11 cellular contexts compared by ENCODE assay signal in the genomic region with DNA sequence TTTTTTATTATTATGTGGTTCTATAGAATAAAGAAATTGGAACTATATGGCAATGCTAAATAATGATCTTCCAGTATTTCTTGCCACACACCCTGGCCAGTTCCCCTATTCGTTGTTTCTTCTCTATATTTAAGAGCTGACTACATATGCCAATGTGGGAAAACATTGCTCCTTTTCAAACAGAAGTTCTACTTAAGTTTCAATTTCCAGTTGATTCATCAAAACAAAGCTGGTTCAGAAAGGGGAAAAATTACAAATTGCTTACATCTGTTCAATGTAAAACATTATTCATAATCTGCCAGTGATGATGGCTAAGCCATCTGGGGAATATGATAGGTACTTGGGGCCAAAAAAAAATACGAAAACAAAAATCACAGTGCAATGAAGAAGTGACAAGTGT.
DNase-seq lines count a peak whose midpoint lies in the region; ATAC-seq, FAIRE-seq and TF ChIP-seq lines count a peak whose summit lies in the region.
"Had no signal": no experiment of that assay in that cellular context is flagged by ENCODE, and none has a peak within 500 bp of the region (broad histone marks: within the 10 kb centered on the region; RNA-seq: fewer than 3 reads in every experiment).

No MANE protein-coding gene starts in this region.

- H3K18ac ChIP-seq in mesendoderm (ENCODE audit: low read length), result no peak overlapping the region

- no peak for DNase-seq in D721Med (ENCODE audit: insufficient read length, low spot score)
- DNase-seq in Karpas-422, result peak; percentile 59
- peak; percentile 57 for DNase-seq in fibroblast of gingiva (ENCODE audit: low read depth)
- DNase-seq in mesendoderm, result no peak
- no peak for DNase-seq in NCI-H345 treated with DMSO at 0.1 percent for 48 hours (lab: John Stamatoyannopoulos, UW; ENCODE audit: unreplicated experiment)
- DNase-seq in NCI-H187 treated with DMSO at 0.1 percent for 48 hours (lab: John Stamatoyannopoulos, UW), result no peak
- DNase-seq: NCI-H2029, retina, T1000 had no signal

- H2BK15ac ChIP-seq in mesendoderm (replicated peaks; ENCODE audit: low read depth), result no peak overlapping the region

- no peaks in the 10 kb centered on the region for H3K9me2 ChIP-seq in Karpas-422 (replicated peaks; ENCODE audit: insufficient read depth, low read length)

- H3K79me1 ChIP-seq in mesendoderm (ENCODE audit: low read length), result no peaks in the 10 kb centered on the region

- no peak overlapping the region for H2BK5ac ChIP-seq in mesendoderm (ENCODE audit: low read length)

- peak overlapping the region; percentile 94 for H3K27ac ChIP-seq in Karpas-422 (ENCODE audit: low read length)
- no peak overlapping the region for H3K27ac ChIP-seq in mesendoderm (ENCODE audit: low read depth, low read length)

- H3K9me3 ChIP-seq in Karpas-422 (ENCODE audit: low read length), result no peaks in the 10 kb centered on the region

- H2AK5ac ChIP-seq in mesendoderm (ENCODE audit: low read length), result no peak overlapping the region

- H3K9ac ChIP-seq in Karpas-422 (ENCODE audit: low read length), result peak overlapping the region; percentile 53
- no peak overlapping the region for H3K9ac ChIP-seq in mesendoderm (ENCODE audit: low read length)

- H3K36me3 ChIP-seq in Karpas-422 (ENCODE audit: insufficient read depth, low read length), result no peaks in the 10 kb centered on the region
- H3K36me3 ChIP-seq in mesendoderm (ENCODE audit: control insufficient read depth, insufficient read depth, low read length), result no peaks in the 10 kb centered on the region

- H3K4me1 ChIP-seq in Karpas-422 (ENCODE audit: low read length) (peaks cover 51% of the 10 kb centered on the region), mesendoderm (ENCODE audit: control insufficient read depth, low read depth, low read length) (peaks cover 2% of the 10 kb centered on the region)

- H2AFZ ChIP-seq in Karpas-422 (ENCODE audit: low read length), result peak overlapping the region; percentile 81

- H3K4ac ChIP-seq in mesendoderm (ENCODE audit: low read depth, low read length), result no peak overlapping the region

- no peak overlapping the region for H3K23ac ChIP-seq in mesendoderm (ENCODE audit: low read length)

- H3K27me3 ChIP-seq in Karpas-422 (ENCODE audit: low read length) (no peaks in the 10 kb centered on the region), mesendoderm (ENCODE audit: insufficient read depth, low read length, poor library complexity) (no peaks in the 10 kb centered on the region)

- H4K20me1 ChIP-seq in Karpas-422 (ENCODE audit: insufficient read depth, low read depth, low read length), result no peaks in the 10 kb centered on the region

- TF ChIP-seq CTCF in D721Med (IDR thresholded peaks at IDR 0.05; ENCODE audit: insufficient read depth, missing control alignments), result no peak

- H3K4me3 ChIP-seq in Karpas-422 (ENCODE audit: low read length) (peak overlapping the region; percentile 39), mesendoderm (ENCODE audit: low read length) (no peak overlapping the region)

- ATAC-seq in GM19025 (IDR thresholded peaks at IDR 0.05; ENCODE audit: low read depth, unreplicated experiment), result peak; percentile 40
- no peak for ATAC-seq in GM18867 (IDR thresholded peaks at IDR 0.05; ENCODE audit: unreplicated experiment)

- peak; percentile 78 for FAIRE-seq in D721Med (lab: Jason Lieb, UNC)

- no peak overlapping the region for H2BK120ac ChIP-seq in mesendoderm (ENCODE audit: low read depth, low read length)

- H4K5ac ChIP-seq in mesendoderm (ENCODE audit: low read length), result no peak overlapping the region

- H3K79me2 ChIP-seq in Karpas-422 (ENCODE audit: low read length), result no peaks in the 10 kb centered on the region
- H3K79me2 ChIP-seq in mesendoderm (ENCODE audit: control insufficient read depth, insufficient read depth, low read length), result no peaks in the 10 kb centered on the region

- no peak overlapping the region for H3K56ac ChIP-seq in mesendoderm (ENCODE audit: low read length)

- H4K8ac ChIP-seq in mesendoderm (ENCODE audit: low read depth, low read length), result no peak overlapping the region

- no CpG with 5 or more reads among the region's 2 CpGs for WGBS in mesendoderm (ENCODE audit: extremely low coverage, insufficient coverage, low lambda C conversion rate)

- peak overlapping the region; percentile 73 for H3K4me2 ChIP-seq in Karpas-422 (ENCODE audit: low read depth, low read length, poor library complexity, severe bottlenecking)
- H3K4me2 ChIP-seq in mesendoderm (ENCODE audit: low read length), result no peak overlapping the region

Comparison
In these comparisons a context has a peak if more than half of its experiments do, and no peak if none do; other contexts are left out.
1. DNase-seq: peak in Karpas-422 (single experiment) and fibroblast of gingiva (single experiment); none in D721Med (single experiment), mesendoderm (single experiment), NCI-H345 treated with DMSO at 0.1 percent for 48 hours (single experiment) and NCI-H187 treated with DMSO at 0.1 percent for 48 hours (single experiment).